Comparison of ENCODE assay signal across 1 cellular context in the genomic region with DNA sequence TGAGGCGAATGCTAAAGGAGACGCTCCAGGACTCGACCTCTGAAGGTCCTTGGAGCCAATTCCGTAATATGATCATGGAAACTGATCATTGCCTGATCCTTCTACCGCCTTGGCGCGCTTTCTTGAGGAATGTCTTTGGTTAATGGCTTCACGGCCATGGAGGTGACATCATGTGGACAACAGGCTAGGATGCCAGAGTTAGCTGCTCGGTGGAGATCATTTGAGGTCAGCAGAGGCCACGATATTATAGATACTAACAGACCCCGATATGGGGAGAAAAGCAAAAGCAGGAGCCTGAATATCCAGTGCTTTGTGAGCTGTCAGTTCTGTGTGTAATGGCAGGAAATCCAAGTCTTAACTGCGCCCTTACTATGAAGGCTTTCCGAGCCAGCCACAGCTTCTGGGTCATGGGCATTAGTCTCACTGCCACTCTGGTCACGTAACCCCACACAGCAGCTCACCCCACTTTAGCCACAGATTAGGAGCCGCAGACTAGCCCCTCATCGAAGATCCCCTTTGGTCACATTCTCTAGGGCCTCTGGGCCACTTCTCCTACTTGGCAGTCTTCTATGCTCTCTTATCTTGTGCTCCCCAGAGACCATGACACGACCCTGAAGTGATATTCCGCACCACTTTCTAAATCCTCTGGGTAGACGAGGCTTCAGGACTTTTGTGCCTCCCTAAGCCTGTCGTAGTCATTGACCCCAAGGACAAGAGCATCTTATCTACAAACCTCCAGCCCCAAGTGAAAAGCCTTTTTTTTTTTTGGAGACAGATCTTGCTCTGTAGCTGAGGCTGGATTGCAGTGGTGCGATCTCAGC.
TF ChIP-seq lines count a peak whose summit lies in the region.

No MANE protein-coding gene starts in this region.

TF ChIP-seq in IMR-90, 13 proteins besides CTCF, POLR2A, EP300 and RAD21:
- TF ChIP-seq CHD1 (IDR thresholded peaks at IDR 0.05; ENCODE audit: low read depth, low read length) (no peak), FOS (IDR thresholded peaks at IDR 0.05; ENCODE audit: low read depth, low read length) (no peak), SMC3 (IDR thresholded peaks at IDR 0.05; ENCODE audit: low read depth, low read length) (no peak), NFE2L2 (IDR thresholded peaks at IDR 0.05; ENCODE audit: low read depth, low read length) (no peak), MXI1 (IDR thresholded peaks at IDR 0.05; ENCODE audit: borderline replicate concordance, low read depth, low read length) (no peak)
- TF ChIP-seq, protein P1, sequence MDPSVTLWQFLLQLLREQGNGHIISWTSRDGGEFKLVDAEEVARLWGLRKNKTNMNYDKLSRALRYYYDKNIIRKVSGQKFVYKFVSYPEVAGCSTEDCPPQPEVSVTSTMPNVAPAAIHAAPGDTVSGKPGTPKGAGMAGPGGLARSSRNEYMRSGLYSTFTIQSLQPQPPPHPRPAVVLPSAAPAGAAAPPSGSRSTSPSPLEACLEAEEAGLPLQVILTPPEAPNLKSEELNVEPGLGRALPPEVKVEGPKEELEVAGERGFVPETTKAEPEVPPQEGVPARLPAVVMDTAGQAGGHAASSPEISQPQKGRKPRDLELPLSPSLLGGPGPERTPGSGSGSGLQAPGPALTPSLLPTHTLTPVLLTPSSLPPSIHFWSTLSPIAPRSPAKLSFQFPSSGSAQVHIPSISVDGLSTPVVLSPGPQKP (IDR thresholded peaks at IDR 0.05; ENCODE audit: borderline replicate concordance, low read depth, low read length): no peak
- TF ChIP-seq, protein P2, sequence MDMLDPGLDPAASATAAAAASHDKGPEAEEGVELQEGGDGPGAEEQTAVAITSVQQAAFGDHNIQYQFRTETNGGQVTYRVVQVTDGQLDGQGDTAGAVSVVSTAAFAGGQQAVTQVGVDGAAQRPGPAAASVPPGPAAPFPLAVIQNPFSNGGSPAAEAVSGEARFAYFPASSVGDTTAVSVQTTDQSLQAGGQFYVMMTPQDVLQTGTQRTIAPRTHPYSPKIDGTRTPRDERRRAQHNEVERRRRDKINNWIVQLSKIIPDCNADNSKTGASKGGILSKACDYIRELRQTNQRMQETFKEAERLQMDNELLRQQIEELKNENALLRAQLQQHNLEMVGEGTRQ (IDR thresholded peaks at IDR 0.05; ENCODE audit: low read depth, low read length): no peak
